ENCODE assay signal across 1 cellular context in the genomic region with DNA sequence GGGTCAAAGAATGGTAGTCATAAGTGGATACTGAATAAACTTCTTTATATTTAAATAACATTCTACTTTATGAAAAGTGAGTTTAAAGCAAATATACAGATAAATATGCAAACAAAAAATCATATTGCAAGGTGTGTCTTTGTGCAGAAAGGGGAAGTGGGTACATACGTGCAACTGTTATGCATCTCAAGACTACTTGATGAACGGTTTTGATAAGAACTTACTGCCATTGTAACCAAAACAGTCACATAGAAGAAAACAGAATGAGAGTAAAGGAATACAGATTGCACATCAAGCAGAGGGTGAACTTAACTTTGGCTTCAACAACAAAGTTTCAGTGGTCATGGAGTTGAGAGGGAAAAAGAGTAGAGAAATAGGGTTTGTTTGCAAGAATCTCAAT.
TF ChIP-seq lines count a peak whose summit lies in the region.

No MANE protein-coding gene starts in this region.

TF ChIP-seq in GM12878, 131 proteins besides CTCF, POLR2A, EP300 and RAD21 (continued from another document and continues in another):
- TF ChIP-seq BHLHE40 (IDR thresholded peaks at IDR 0.05; ENCODE audit: borderline replicate concordance in 1 of 2, low read depth in 2 of 2, low read length in 1 of 2) = no peak
- no peak for TF ChIP-seq RB1 (IDR thresholded peaks at IDR 0.05; ENCODE audit: borderline replicate concordance)
- no peak for TF ChIP-seq FOS (IDR thresholded peaks at IDR 0.05; ENCODE audit: borderline replicate concordance, extremely low read depth, insufficient read length)
- TF ChIP-seq HDAC2 (IDR thresholded peaks at IDR 0.05) = no peak
- TF ChIP-seq GATAD2B (conservative IDR thresholded peaks at IDR 0.05; ENCODE audit: low read depth) = no peak
- no peak for TF ChIP-seq NR2C1 (IDR thresholded peaks at IDR 0.05)
- no peak for TF ChIP-seq NRF1 (conservative IDR thresholded peaks at IDR 0.05; ENCODE audit: low read depth, low read length)
- no peak for TF ChIP-seq EED (IDR thresholded peaks at IDR 0.05; ENCODE audit: low read depth)
- no peak for TF ChIP-seq TCF3 (IDR thresholded peaks at IDR 0.05; ENCODE audit: borderline replicate concordance, insufficient read depth, low read depth, low read length)
- TF ChIP-seq IRF4 (IDR thresholded peaks at IDR 0.05; ENCODE audit: low read depth, low read length) = 0 out of 2 replicates have a peak, but pooled peaks have one; percentile 15
- TF ChIP-seq ZNF622 (IDR thresholded peaks at IDR 0.05) = no peak
- 0 out of 2 replicates have a peak, but pooled peaks have one; percentile 24 for TF ChIP-seq JUNB (IDR thresholded peaks at IDR 0.05)
- TF ChIP-seq MEF2B (IDR thresholded peaks at IDR 0.05; ENCODE audit: partially characterized antibody, poor library complexity, severe bottlenecking) = no peak
- TF ChIP-seq CBFB (IDR thresholded peaks at IDR 0.05; ENCODE audit: low read depth) = no peak
- no peak for TF ChIP-seq TBL1XR1 (IDR thresholded peaks at IDR 0.05; ENCODE audit: low read depth, low read length)
- TF ChIP-seq SMC3 (IDR thresholded peaks at IDR 0.05; ENCODE audit: borderline replicate concordance, low read length) = no peak
- no peak for TF ChIP-seq CREB1 (IDR thresholded peaks at IDR 0.05; ENCODE audit: low read depth)
- peak; percentile 47; the same call in 1 of the 2 replicates for TF ChIP-seq BCL11A (IDR thresholded peaks at IDR 0.05; ENCODE audit: low read depth, low read length)
- no peak for TF ChIP-seq TARDBP (IDR thresholded peaks at IDR 0.05; ENCODE audit: borderline replicate concordance)
- no peak for TF ChIP-seq IKZF1 (conservative IDR thresholded peaks at IDR 0.05)
- peak; percentile 40; the same call in 1 of the 2 replicates for TF ChIP-seq HDGF (IDR thresholded peaks at IDR 0.05)
- TF ChIP-seq, protein P1, sequence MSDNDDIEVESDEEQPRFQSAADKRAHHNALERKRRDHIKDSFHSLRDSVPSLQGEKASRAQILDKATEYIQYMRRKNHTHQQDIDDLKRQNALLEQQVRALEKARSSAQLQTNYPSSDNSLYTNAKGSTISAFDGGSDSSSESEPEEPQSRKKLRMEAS (IDR thresholded peaks at IDR 0.05; ENCODE audit: low read depth, low read length) = no peak
- TF ChIP-seq, protein P2, sequence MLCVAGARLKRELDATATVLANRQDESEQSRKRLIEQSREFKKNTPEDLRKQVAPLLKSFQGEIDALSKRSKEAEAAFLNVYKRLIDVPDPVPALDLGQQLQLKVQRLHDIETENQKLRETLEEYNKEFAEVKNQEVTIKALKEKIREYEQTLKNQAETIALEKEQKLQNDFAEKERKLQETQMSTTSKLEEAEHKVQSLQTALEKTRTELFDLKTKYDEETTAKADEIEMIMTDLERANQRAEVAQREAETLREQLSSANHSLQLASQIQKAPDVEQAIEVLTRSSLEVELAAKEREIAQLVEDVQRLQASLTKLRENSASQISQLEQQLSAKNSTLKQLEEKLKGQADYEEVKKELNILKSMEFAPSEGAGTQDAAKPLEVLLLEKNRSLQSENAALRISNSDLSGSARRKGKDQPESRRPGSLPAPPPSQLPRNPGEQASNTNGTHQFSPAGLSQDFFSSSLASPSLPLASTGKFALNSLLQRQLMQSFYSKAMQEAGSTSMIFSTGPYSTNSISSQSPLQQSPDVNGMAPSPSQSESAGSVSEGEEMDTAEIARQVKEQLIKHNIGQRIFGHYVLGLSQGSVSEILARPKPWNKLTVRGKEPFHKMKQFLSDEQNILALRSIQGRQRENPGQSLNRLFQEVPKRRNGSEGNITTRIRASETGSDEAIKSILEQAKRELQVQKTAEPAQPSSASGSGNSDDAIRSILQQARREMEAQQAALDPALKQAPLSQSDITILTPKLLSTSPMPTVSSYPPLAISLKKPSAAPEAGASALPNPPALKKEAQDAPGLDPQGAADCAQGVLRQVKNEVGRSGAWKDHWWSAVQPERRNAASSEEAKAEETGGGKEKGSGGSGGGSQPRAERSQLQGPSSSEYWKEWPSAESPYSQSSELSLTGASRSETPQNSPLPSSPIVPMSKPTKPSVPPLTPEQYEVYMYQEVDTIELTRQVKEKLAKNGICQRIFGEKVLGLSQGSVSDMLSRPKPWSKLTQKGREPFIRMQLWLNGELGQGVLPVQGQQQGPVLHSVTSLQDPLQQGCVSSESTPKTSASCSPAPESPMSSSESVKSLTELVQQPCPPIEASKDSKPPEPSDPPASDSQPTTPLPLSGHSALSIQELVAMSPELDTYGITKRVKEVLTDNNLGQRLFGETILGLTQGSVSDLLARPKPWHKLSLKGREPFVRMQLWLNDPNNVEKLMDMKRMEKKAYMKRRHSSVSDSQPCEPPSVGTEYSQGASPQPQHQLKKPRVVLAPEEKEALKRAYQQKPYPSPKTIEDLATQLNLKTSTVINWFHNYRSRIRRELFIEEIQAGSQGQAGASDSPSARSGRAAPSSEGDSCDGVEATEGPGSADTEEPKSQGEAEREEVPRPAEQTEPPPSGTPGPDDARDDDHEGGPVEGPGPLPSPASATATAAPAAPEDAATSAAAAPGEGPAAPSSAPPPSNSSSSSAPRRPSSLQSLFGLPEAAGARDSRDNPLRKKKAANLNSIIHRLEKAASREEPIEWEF (IDR thresholded peaks at IDR 0.05; ENCODE audit: insufficient replicate concordance, low read depth, low read length) = no peak
- TF ChIP-seq POU2F2 (IDR thresholded peaks at IDR 0.05; ENCODE audit: borderline replicate concordance, low read depth, low read length) = no peak
- no peak for TF ChIP-seq ESRRA (IDR thresholded peaks at IDR 0.05; ENCODE audit: low read length)
- no peak for TF ChIP-seq SMAD1 (IDR thresholded peaks at IDR 0.05; ENCODE audit: low read depth, partially characterized antibody)
- TF ChIP-seq NFXL1 (IDR thresholded peaks at IDR 0.05; ENCODE audit: borderline replicate concordance) = no peak
- TF ChIP-seq WRNIP1 (IDR thresholded peaks at IDR 0.05; ENCODE audit: borderline replicate concordance, low read depth, low read length) = no peak
- TF ChIP-seq CHD4 (IDR thresholded peaks at IDR 0.05) = no peak
- no peak for TF ChIP-seq RFX5 (IDR thresholded peaks at IDR 0.05; ENCODE audit: low read depth, low read length)
- TF ChIP-seq STAT3 (IDR thresholded peaks at IDR 0.05; ENCODE audit: low read depth, low read length) = no peak
- no peak for TF ChIP-seq RAD51 (IDR thresholded peaks at IDR 0.05)
- TF ChIP-seq TAF1 (IDR thresholded peaks at IDR 0.05; ENCODE audit: borderline replicate concordance, low read depth, low read length) = 0 out of 2 replicates have a peak, but pooled peaks have one; percentile 22
- no peak for TF ChIP-seq PML (IDR thresholded peaks at IDR 0.05; ENCODE audit: low read length)
- TF ChIP-seq POLR2AphosphoS2 (IDR thresholded peaks at IDR 0.05; ENCODE audit: low read depth, low read length) = no peak
- no peak for TF ChIP-seq SREBF1 (IDR thresholded peaks at IDR 0.05; ENCODE audit: low read length)
- peak; percentile 49; the same call in 1 of the 2 replicates for TF ChIP-seq NBN (IDR thresholded peaks at IDR 0.05)
- TF ChIP-seq CBX3 (IDR thresholded peaks at IDR 0.05; ENCODE audit: borderline replicate concordance, low read depth) = no peak
- TF ChIP-seq, protein P3, sequence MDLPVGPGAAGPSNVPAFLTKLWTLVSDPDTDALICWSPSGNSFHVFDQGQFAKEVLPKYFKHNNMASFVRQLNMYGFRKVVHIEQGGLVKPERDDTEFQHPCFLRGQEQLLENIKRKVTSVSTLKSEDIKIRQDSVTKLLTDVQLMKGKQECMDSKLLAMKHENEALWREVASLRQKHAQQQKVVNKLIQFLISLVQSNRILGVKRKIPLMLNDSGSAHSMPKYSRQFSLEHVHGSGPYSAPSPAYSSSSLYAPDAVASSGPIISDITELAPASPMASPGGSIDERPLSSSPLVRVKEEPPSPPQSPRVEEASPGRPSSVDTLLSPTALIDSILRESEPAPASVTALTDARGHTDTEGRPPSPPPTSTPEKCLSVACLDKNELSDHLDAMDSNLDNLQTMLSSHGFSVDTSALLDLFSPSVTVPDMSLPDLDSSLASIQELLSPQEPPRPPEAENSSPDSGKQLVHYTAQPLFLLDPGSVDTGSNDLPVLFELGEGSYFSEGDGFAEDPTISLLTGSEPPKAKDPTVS (IDR thresholded peaks at IDR 0.05; ENCODE audit: low read depth, low read length) = no peak
- TF ChIP-seq, protein P4, sequence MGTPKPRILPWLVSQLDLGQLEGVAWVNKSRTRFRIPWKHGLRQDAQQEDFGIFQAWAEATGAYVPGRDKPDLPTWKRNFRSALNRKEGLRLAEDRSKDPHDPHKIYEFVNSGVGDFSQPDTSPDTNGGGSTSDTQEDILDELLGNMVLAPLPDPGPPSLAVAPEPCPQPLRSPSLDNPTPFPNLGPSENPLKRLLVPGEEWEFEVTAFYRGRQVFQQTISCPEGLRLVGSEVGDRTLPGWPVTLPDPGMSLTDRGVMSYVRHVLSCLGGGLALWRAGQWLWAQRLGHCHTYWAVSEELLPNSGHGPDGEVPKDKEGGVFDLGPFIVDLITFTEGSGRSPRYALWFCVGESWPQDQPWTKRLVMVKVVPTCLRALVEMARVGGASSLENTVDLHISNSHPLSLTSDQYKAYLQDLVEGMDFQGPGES (IDR thresholded peaks at IDR 0.05) = no peak
- TF ChIP-seq ZNF24 (IDR thresholded peaks at IDR 0.05) = no peak
- TF ChIP-seq, protein P5, sequence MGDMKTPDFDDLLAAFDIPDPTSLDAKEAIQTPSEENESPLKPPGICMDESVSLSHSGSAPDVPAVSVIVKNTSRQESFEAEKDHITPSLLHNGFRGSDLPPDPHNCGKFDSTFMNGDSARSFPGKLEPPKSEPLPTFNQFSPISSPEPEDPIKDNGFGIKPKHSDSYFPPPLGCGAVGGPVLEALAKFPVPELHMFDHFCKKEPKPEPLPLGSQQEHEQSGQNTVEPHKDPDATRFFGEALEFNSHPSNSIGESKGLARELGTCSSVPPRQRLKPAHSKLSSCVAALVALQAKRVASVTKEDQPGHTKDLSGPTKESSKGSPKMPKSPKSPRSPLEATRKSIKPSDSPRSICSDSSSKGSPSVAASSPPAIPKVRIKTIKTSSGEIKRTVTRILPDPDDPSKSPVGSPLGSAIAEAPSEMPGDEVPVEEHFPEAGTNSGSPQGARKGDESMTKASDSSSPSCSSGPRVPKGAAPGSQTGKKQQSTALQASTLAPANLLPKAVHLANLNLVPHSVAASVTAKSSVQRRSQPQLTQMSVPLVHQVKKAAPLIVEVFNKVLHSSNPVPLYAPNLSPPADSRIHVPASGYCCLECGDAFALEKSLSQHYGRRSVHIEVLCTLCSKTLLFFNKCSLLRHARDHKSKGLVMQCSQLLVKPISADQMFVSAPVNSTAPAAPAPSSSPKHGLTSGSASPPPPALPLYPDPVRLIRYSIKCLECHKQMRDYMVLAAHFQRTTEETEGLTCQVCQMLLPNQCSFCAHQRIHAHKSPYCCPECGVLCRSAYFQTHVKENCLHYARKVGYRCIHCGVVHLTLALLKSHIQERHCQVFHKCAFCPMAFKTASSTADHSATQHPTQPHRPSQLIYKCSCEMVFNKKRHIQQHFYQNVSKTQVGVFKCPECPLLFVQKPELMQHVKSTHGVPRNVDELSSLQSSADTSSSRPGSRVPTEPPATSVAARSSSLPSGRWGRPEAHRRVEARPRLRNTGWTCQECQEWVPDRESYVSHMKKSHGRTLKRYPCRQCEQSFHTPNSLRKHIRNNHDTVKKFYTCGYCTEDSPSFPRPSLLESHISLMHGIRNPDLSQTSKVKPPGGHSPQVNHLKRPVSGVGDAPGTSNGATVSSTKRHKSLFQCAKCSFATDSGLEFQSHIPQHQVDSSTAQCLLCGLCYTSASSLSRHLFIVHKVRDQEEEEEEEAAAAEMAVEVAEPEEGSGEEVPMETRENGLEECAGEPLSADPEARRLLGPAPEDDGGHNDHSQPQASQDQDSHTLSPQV (IDR thresholded peaks at IDR 0.05) = no peak
- TF ChIP-seq EZH2 (IDR thresholded peaks at IDR 0.05; ENCODE audit: borderline replicate concordance, control insufficient read depth, low read depth, low read length) = no peak
- peak in 1 of 2 experiments; percentile 37; a peak in 2 of 4 replicates for TF ChIP-seq IKZF2 (IDR thresholded peaks at IDR 0.05)
- no peak for TF ChIP-seq MYC (IDR thresholded peaks at IDR 0.05; ENCODE audit: insufficient read depth, insufficient read length, insufficient replicate concordance, low read length, severe bottlenecking)
- TF ChIP-seq, protein P6, sequence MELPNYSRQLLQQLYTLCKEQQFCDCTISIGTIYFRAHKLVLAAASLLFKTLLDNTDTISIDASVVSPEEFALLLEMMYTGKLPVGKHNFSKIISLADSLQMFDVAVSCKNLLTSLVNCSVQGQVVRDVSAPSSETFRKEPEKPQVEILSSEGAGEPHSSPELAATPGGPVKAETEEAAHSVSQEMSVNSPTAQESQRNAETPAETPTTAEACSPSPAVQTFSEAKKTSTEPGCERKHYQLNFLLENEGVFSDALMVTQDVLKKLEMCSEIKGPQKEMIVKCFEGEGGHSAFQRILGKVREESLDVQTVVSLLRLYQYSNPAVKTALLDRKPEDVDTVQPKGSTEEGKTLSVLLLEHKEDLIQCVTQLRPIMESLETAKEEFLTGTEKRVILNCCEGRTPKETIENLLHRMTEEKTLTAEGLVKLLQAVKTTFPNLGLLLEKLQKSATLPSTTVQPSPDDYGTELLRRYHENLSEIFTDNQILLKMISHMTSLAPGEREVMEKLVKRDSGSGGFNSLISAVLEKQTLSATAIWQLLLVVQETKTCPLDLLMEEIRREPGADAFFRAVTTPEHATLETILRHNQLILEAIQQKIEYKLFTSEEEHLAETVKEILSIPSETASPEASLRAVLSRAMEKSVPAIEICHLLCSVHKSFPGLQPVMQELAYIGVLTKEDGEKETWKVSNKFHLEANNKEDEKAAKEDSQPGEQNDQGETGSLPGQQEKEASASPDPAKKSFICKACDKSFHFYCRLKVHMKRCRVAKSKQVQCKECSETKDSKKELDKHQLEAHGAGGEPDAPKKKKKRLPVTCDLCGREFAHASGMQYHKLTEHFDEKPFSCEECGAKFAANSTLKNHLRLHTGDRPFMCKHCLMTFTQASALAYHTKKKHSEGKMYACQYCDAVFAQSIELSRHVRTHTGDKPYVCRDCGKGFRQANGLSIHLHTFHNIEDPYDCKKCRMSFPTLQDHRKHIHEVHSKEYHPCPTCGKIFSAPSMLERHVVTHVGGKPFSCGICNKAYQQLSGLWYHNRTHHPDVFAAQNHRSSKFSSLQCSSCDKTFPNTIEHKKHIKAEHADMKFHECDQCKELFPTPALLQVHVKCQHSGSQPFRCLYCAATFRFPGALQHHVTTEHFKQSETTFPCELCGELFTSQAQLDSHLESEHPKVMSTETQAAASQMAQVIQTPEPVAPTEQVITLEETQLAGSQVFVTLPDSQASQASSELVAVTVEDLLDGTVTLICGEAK (IDR thresholded peaks at IDR 0.05; ENCODE audit: borderline replicate concordance) = no peak
- TF ChIP-seq, protein P7, sequence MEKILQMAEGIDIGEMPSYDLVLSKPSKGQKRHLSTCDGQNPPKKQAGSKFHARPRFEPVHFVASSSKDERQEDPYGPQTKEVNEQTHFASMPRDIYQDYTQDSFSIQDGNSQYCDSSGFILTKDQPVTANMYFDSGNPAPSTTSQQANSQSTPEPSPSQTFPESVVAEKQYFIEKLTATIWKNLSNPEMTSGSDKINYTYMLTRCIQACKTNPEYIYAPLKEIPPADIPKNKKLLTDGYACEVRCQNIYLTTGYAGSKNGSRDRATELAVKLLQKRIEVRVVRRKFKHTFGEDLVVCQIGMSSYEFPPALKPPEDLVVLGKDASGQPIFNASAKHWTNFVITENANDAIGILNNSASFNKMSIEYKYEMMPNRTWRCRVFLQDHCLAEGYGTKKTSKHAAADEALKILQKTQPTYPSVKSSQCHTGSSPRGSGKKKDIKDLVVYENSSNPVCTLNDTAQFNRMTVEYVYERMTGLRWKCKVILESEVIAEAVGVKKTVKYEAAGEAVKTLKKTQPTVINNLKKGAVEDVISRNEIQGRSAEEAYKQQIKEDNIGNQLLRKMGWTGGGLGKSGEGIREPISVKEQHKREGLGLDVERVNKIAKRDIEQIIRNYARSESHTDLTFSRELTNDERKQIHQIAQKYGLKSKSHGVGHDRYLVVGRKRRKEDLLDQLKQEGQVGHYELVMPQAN (conservative IDR thresholded peaks at IDR 0.05) = no peak
